In the genomic region with DNA sequence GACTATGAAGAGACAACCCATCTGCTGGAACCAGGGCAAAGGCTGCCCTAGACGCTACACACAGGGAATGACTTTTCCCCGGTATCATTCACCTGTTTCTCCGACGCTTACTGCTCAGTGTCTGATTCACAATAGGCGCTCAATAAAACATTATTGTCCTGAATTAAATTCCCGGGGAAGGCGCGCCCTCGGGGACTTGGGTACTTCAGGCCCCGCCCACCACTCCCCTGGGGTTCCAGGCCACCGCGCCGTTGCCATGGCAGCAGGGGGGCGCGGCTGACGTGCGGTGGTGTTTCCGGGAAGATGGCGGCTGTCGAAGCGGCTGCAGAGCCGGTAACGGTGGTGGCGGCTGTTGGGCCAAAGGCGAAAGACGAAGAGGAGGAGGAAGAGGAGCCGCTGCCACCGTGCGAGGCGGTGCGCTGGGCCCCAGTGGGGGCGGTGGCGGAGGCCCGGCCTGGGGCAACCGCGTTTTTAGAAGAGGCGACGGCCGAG, we compare ENCODE assay signal across 8 cellular contexts. TPM values are rescaled to one million over a fixed set of nuclear protein-coding genes. Genes with fewer than 3 reads are reported as not detected.
DNase-seq lines count a peak whose midpoint lies in the region; ATAC-seq and TF ChIP-seq lines count a peak whose summit lies in the region.

A gene (plus strand): TSS at position 292 of the 492 bp plus-strand sequence. CDS start 12 bp downstream, at position 304.

- peak; percentile 38 for ATAC-seq in GM18873 (IDR thresholded peaks at IDR 0.05; ENCODE audit: low FRiP score, unreplicated experiment)
- peak; percentile 64 for ATAC-seq in HG03342 (IDR thresholded peaks at IDR 0.05; ENCODE audit: unreplicated experiment)

- H3K36me3 ChIP-seq in ACC112 (ENCODE audit: insufficient read depth, low read length) = no peaks in the 10 kb centered on the region
- no peaks in the 10 kb centered on the region for H3K36me3 ChIP-seq in liver (ENCODE audit: control insufficient read depth in 4 of 4, insufficient read depth in 3 of 4, low read depth in 1 of 4, low read length in 3 of 4)

- H3K4me3 ChIP-seq in ACC112 (ENCODE audit: low read depth, low read length) = peak within 1 kb of the TSS; percentile 100
- H3K4me3 ChIP-seq in liver (ENCODE audit: low read depth in 1 of 3, low read length in 3 of 3) = peak within 1 kb of the TSS; percentile 56 to 93 (median 80)

- under 1% methylated on average over 39 of the region's 39 CpGs for WGBS in liver

- TF ChIP-seq CTCF in liver (IDR thresholded peaks at IDR 0.05; ENCODE audit: low read depth, low read length, missing input control) = no peak

- peak; percentile 62 for DNase-seq in NCI-H524 treated with DMSO at 0.1 percent for 48 hours (lab: John Stamatoyannopoulos, UW)
- peak; percentile 90 for DNase-seq in activated CD4-positive, alpha-beta T cell treated with anti-CD3 and anti-CD28 coated beads, Interleukin-2, amount 50 U/mL, for 1 hour
- peak; percentile 92 for DNase-seq in stimulated activated CD4-positive, alpha-beta T cell treated with anti-CD3 and anti-CD28 coated beads, Interleukin-4, amount 100 ng/mL, for 1 hour

- TF ChIP-seq RAD21 in liver (IDR thresholded peaks at IDR 0.05) = no peak

- H3K36me3 Mint-ChIP-seq in dendritic cell treated with granulocyte-macrophage colony-stimulating factor and Interleukin-4, amounts not matched to agents 40 ng/mL and 50 ng/mL, for 4 days (ENCODE audit: low read depth) = peaks cover 41% of the 10 kb centered on the region

- H3K4me1 Mint-ChIP-seq in dendritic cell treated with granulocyte-macrophage colony-stimulating factor and Interleukin-4, amounts not matched to agents 40 ng/mL and 50 ng/mL, for 4 days (ENCODE audit: low read depth) = peaks cover 48% of the 10 kb centered on the region

- H3K79me2 ChIP-seq in ACC112 (ENCODE audit: control insufficient read depth, insufficient read depth, low read length, unreplicated experiment) = peaks cover 22% of the 10 kb centered on the region

- H3K27ac ChIP-seq in ACC112 (ENCODE audit: low read depth, low read length) (peak within 1 kb of the TSS; percentile 61), liver (ENCODE audit: low read depth in 1 of 2, low read length in 2 of 2) (peak within 1 kb of the TSS; percentile 50 to 58)

- intact Hi-C loops in dendritic cell treated with granulocyte-macrophage colony-stimulating factor and Interleukin-4, amounts not matched to agents 40 ng/mL and 50 ng/mL, for 4 days (cut with micrococcal nuclease) = loop anchor here (2.0 kb wide), 1 partner anchor 16 kb away; a partner anchor contains a TSS

- peak within 1 kb of the TSS; percentile 50 to 70 for H3K9ac ChIP-seq in liver (ENCODE audit: low read depth in 1 of 2, low read length in 2 of 2)

- no peaks in the 10 kb centered on the region for H3K9me3 ChIP-seq in liver (ENCODE audit: control insufficient read depth in 4 of 4, low read length in 3 of 4)

- H3K9me3 Mint-ChIP-seq in dendritic cell treated with granulocyte-macrophage colony-stimulating factor and Interleukin-4, amounts not matched to agents 40 ng/mL and 50 ng/mL, for 4 days = no peaks in the 10 kb centered on the region

- H3K4me1 ChIP-seq in ACC112 (ENCODE audit: control insufficient read depth, insufficient read depth, low read length, unreplicated experiment) (peaks cover 15% of the 10 kb centered on the region), liver (ENCODE audit: control insufficient read depth in 4 of 4, insufficient read depth in 4 of 4, low read length in 3 of 4) (peaks cover 8 to 24% (median 20%) of the 10 kb centered on the region in 4 donors)

- peak within 1 kb of the TSS; percentile 86 for H2AFZ ChIP-seq in ACC112 (ENCODE audit: low read length, unreplicated experiment)

- peak within 1 kb of the TSS; percentile 95 for H3K27ac Mint-ChIP-seq in dendritic cell treated with granulocyte-macrophage colony-stimulating factor and Interleukin-4, amounts not matched to agents 40 ng/mL and 50 ng/mL, for 4 days

- H3K4me3 Mint-ChIP-seq in dendritic cell treated with granulocyte-macrophage colony-stimulating factor and Interleukin-4, amounts not matched to agents 40 ng/mL and 50 ng/mL, for 4 days = peak within 1 kb of the TSS; percentile 99

- H3K27me3 ChIP-seq in ACC112 (ENCODE audit: insufficient read depth, low read length) (no peaks in the 10 kb centered on the region), liver (ENCODE audit: control insufficient read depth in 4 of 4, insufficient read depth in 4 of 4, low read length in 3 of 4) (no peaks in the 10 kb centered on the region)

- peaks cover 4% of the 10 kb centered on the region for H3K27me3 Mint-ChIP-seq in dendritic cell treated with granulocyte-macrophage colony-stimulating factor and Interleukin-4, amounts not matched to agents 40 ng/mL and 50 ng/mL, for 4 days

TF ChIP-seq in liver, 16 proteins besides CTCF, POLR2A, EP300 and RAD21:
- TF ChIP-seq YY1 (IDR thresholded peaks at IDR 0.05) = peak; percentile 97
- TF ChIP-seq SP1 (IDR thresholded peaks at IDR 0.05) = peak; percentile 25
- peak in 1 of 2 donors; percentile 64 for TF ChIP-seq GABPA (IDR thresholded peaks at IDR 0.05 in 1 of 2, conservative IDR thresholded peaks at IDR 0.05 in 1 of 2)
- TF ChIP-seq, protein P1, sequence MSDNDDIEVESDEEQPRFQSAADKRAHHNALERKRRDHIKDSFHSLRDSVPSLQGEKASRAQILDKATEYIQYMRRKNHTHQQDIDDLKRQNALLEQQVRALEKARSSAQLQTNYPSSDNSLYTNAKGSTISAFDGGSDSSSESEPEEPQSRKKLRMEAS (IDR thresholded peaks at IDR 0.05) = no peak

RNA-seq across cellular contexts. Expression of the gene that starts here (rescaled TPM):
- total RNA-seq in liver = 1 to 10 TPM; 5.6 to 8.1 TPM
- polyA plus RNA-seq in liver = 1 to 10 TPM; 2.9 to 3.2 TPM

Comparison
In these comparisons a context has a peak if more than half of its experiments do, and no peak if none do; other contexts are left out.
1. Peak in every context shown above with its lines: DNase-seq, ATAC-seq, H3K4me3 ChIP-seq and H3K27ac ChIP-seq.